In the genomic region with DNA sequence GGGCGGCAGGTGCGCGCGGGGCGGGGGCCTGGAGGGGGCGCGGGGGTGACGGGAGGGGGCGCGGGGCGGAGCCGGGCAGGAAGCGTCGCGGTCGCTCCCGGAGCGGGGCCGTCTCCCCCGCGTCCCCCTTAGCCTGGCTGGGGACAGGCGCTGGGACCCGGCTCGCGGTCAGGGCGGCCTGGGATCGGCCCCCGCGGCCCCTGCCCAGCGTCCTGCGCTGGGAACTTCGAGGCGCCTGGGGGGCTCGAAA, we compare ENCODE assay signal across 9 cellular contexts.
DNase-seq lines count a peak whose midpoint lies in the region; ATAC-seq and TF ChIP-seq lines count a peak whose summit lies in the region.
"Had no signal": no experiment of that assay in that cellular context is flagged by ENCODE, and none has a peak within 500 bp of the region (broad histone marks: within the 10 kb centered on the region; RNA-seq: fewer than 3 reads in every experiment).

No MANE protein-coding gene starts in this region.

- H3K4me1 ChIP-seq in iPS-18a (ENCODE audit: control insufficient read depth, low read depth, low read length) = peaks cover 45% of the 10 kb centered on the region

- TF ChIP-seq CTCF in SU-DHL-6 (IDR thresholded peaks at IDR 0.05; ENCODE audit: insufficient read depth, low read length, poor library complexity, severe bottlenecking) = no peak

- no peaks in the 10 kb centered on the region for H3K27me3 Mint-ChIP-seq in stimulated activated memory B cell treated with anti-CD40 and anti-IgM and Interleukin-4, amounts not matched to agents 10 μg/mL and 1 μg/mL and 100 μg/mL, for 72 hours

- no peaks in the 10 kb centered on the region for H3K36me3 ChIP-seq in SU-DHL-6 (ENCODE audit: low read length)
- no peaks in the 10 kb centered on the region for H3K36me3 ChIP-seq in iPS-18a (ENCODE audit: control insufficient read depth, low read depth, low read length)

- peak; percentile 18 for ATAC-seq in GM19395 (IDR thresholded peaks at IDR 0.05; ENCODE audit: unreplicated experiment)
- ATAC-seq in stimulated activated memory B cell treated with anti-CD40 and anti-IgM and Interleukin-4, amounts not matched to agents 10 μg/mL and 1 μg/mL and 100 μg/mL, for 72 hours = no peak
- ATAC-seq in GM19324 (IDR thresholded peaks at IDR 0.05; ENCODE audit: low FRiP score, unreplicated experiment) = no peak
- no peak for ATAC-seq in sciatic nerve
- no peak for ATAC-seq in HG03196 (IDR thresholded peaks at IDR 0.05; ENCODE audit: unreplicated experiment)

- H3K36me3 Mint-ChIP-seq in stimulated activated memory B cell treated with anti-CD40 and anti-IgM and Interleukin-4, amounts not matched to agents 10 μg/mL and 1 μg/mL and 100 μg/mL, for 72 hours = no peaks in the 10 kb centered on the region
- H3K36me3 Mint-ChIP-seq: type B pancreatic cell had no signal

- H4K20me1 ChIP-seq in SU-DHL-6 (ENCODE audit: low read depth, low read length) = no peaks in the 10 kb centered on the region

- no peaks in the 10 kb centered on the region for H3K79me2 ChIP-seq in SU-DHL-6 (ENCODE audit: insufficient read depth, low read length)

- peaks cover 20% of the 10 kb centered on the region for H3K4me1 Mint-ChIP-seq in stimulated activated memory B cell treated with anti-CD40 and anti-IgM and Interleukin-4, amounts not matched to agents 10 μg/mL and 1 μg/mL and 100 μg/mL, for 72 hours

- H3K9ac ChIP-seq in SU-DHL-6 (ENCODE audit: low read length) (no peak overlapping the region), iPS-18a (ENCODE audit: low read length) (no peak overlapping the region)

- H3K4me2 ChIP-seq in SU-DHL-6 (ENCODE audit: low read depth, low read length, poor library complexity, severe bottlenecking) = peak overlapping the region; percentile 28

- intact Hi-C loops in sciatic nerve (cut with DNase I) = no loop called here

- no peak overlapping the region for H2AFZ ChIP-seq in SU-DHL-6 (ENCODE audit: low read depth, low read length, severe bottlenecking)

- H3K9me2 ChIP-seq in SU-DHL-6 (replicated peaks; ENCODE audit: insufficient read depth, low read length) = no peaks in the 10 kb centered on the region

- H3K9me3 Mint-ChIP-seq in stimulated activated memory B cell treated with anti-CD40 and anti-IgM and Interleukin-4, amounts not matched to agents 10 μg/mL and 1 μg/mL and 100 μg/mL, for 72 hours = no peaks in the 10 kb centered on the region
- H3K9me3 Mint-ChIP-seq: type B pancreatic cell had no signal

- H3K27ac Mint-ChIP-seq in stimulated activated memory B cell treated with anti-CD40 and anti-IgM and Interleukin-4, amounts not matched to agents 10 μg/mL and 1 μg/mL and 100 μg/mL, for 72 hours = no peak overlapping the region

- H3K4me3 Mint-ChIP-seq in stimulated activated memory B cell treated with anti-CD40 and anti-IgM and Interleukin-4, amounts not matched to agents 10 μg/mL and 1 μg/mL and 100 μg/mL, for 72 hours = peak overlapping the region; percentile 58

- no peak overlapping the region for H3K4me3 ChIP-seq in SU-DHL-6 (ENCODE audit: insufficient read depth, low read length, poor library complexity, severe bottlenecking)
- peak overlapping the region; percentile 64 for H3K4me3 ChIP-seq in iPS-18a (ENCODE audit: low read length)

- no peaks in the 10 kb centered on the region for H3K27me3 ChIP-seq in SU-DHL-6 (ENCODE audit: low read length)
- H3K27me3 ChIP-seq in iPS-18a (ENCODE audit: control insufficient read depth, insufficient read depth, low read length) = peaks cover 54% of the 10 kb centered on the region

- H3F3A ChIP-seq in SU-DHL-6 (ENCODE audit: insufficient read depth) = no peaks in the 10 kb centered on the region; the same call in 1 of the 2 replicates

- H3K27ac ChIP-seq in SU-DHL-6 (ENCODE audit: low read depth, low read length) (no peak overlapping the region), iPS-18a (ENCODE audit: low read length) (no peak overlapping the region)

- H3K9me3 ChIP-seq in SU-DHL-6 (ENCODE audit: insufficient read depth, low read length) (no peaks in the 10 kb centered on the region), iPS-18a (ENCODE audit: control insufficient read depth, low read depth, low read length) (no peaks in the 10 kb centered on the region)

- DNase-seq in T-helper 1 cell = no peak
- DNase-seq in sciatic nerve (ENCODE audit: low spot score) = no peak
